8 cellular contexts compared by ENCODE assay signal in genomic region chr12:56468216-56469006, GRCh38. TPM values are rescaled to one million over a fixed set of nuclear protein-coding genes. Genes with fewer than 3 reads are reported as not detected.
A peak's percentile ranks its signal among the peaks of the same experiment; 100 is the strongest.
DNase-seq lines count a peak whose midpoint lies in the region; ATAC-seq and TF ChIP-seq lines count a peak whose summit lies in the region.

Gene SPRYD4 (plus strand): TSS chr12:56468578. CDS start chr12:56468592, 14 bp downstream.

- peak; percentile 14; the same call in 1 of the 2 replicates for TF ChIP-seq RAD21 in Ishikawa (IDR thresholded peaks at IDR 0.05; ENCODE audit: low read depth)

- ATAC-seq in GM21576 (IDR thresholded peaks at IDR 0.05; ENCODE audit: unreplicated experiment) (peak; percentile 79), esophagus mucosa (peak; percentile 97)

- peak; percentile 54; the same call in 1 of the 2 replicates for TF ChIP-seq EP300 in Ishikawa (IDR thresholded peaks at IDR 0.05; ENCODE audit: borderline replicate concordance)

- DNase-seq in DMS153 (lab: John Stamatoyannopoulos, UW) (peak; percentile 87), OCI-M1 (lab: John Stamatoyannopoulos, UW) (peak; percentile 97), myocyte (ENCODE audit: low read depth) (peak; percentile 93)
- DNase-seq in activated T-cell treated with anti-CD3 and anti-CD28 coated beads, Interleukin-2, amount 50 U/mL, for 1 hour = peak; percentile 95
- peak; percentile 87 to 92 for DNase-seq in stimulated activated CD8-positive, alpha-beta memory T cell treated with anti-CD3 and anti-CD28 coated beads, Interleukin-7, amount 100 ng/mL, for 4 hours (ENCODE audit: low read depth in 2 of 2)

TF ChIP-seq in Ishikawa, 13 proteins besides CTCF, POLR2A, EP300 and RAD21:
- TF ChIP-seq YY1 (IDR thresholded peaks at IDR 0.05; ENCODE audit: low read depth) (peak; percentile 96), NFIC (IDR thresholded peaks at IDR 0.05) (peak; percentile 31; the same call in 1 of the 2 replicates), MAX (IDR thresholded peaks at IDR 0.05) (peak; percentile 100), EGR1 (IDR thresholded peaks at IDR 0.05) (peak; percentile 96), USF1 (IDR thresholded peaks at IDR 0.05) (peak; percentile 97), TCF12 (IDR thresholded peaks at IDR 0.05; ENCODE audit: low read depth) (peak; percentile 81), ZBTB7A (IDR thresholded peaks at IDR 0.05; ENCODE audit: low read depth) (no peak), CREB1 (IDR thresholded peaks at IDR 0.05; ENCODE audit: low read depth) (peak; percentile 96), FOXM1 (IDR thresholded peaks at IDR 0.05; ENCODE audit: borderline replicate concordance, low read depth) (0 out of 2 replicates have a peak, but pooled peaks have one; percentile 45), TAF1 (IDR thresholded peaks at IDR 0.05; ENCODE audit: low read depth) (peak; percentile 98), CEBPB (IDR thresholded peaks at IDR 0.05) (no peak), REST (IDR thresholded peaks at IDR 0.05; ENCODE audit: low read depth) (0 out of 2 replicates have a peak, but pooled peaks have one; percentile 27), TEAD4 (IDR thresholded peaks at IDR 0.05) (no peak)

RNA-seq across cellular contexts. Expression of gene SPRYD4, which starts in this region (rescaled TPM):
- total RNA-seq in esophagus mucosa (3.2 TPM), myocyte (2.1 and 2.4 TPM in 2 replicates)
- polyA plus RNA-seq in myocyte (2012) = 2.3 TPM

Comparison
In these comparisons a context has a peak if more than half of its experiments do, and no peak if none do; other contexts are left out.
1. Peak in every context shown above with its lines: DNase-seq and ATAC-seq.